Comparison of ENCODE assay signal across 14 cellular contexts in genomic region chr3:3851621-3852323, GRCh38. TPM values are rescaled to one million over a fixed set of nuclear protein-coding genes. Genes with fewer than 3 reads are reported as not detected.
A peak's percentile ranks its signal among the peaks of the same experiment; 100 is the strongest.
DNase-seq lines count a peak whose midpoint lies in the region; ATAC-seq and TF ChIP-seq lines count a peak whose summit lies in the region.
"Had no signal": no experiment of that assay in that cellular context is flagged by ENCODE, and none has a peak within 500 bp of the region (broad histone marks: within the 10 kb centered on the region; RNA-seq: fewer than 3 reads in every experiment).

No MANE protein-coding gene starts in this region.

- in situ Hi-C loops in GM13977 (cut with MboI; ENCODE audit: low pct_unique_long_range_greater_than_20kb, low sequenced_read_pairs, unreplicated experiment) (no loop called here), KBM-7 (cut with MboI; ENCODE audit: low pct_unique_long_range_greater_than_20kb, low sequenced_read_pairs) (no loop called here)

- ATAC-seq in GM19395 (IDR thresholded peaks at IDR 0.05; ENCODE audit: unreplicated experiment) (peak; percentile 77), HG02852 (IDR thresholded peaks at IDR 0.05; ENCODE audit: unreplicated experiment) (peak; percentile 99), HG03571 (IDR thresholded peaks at IDR 0.05; ENCODE audit: unreplicated experiment) (peak; percentile 64)
- ATAC-seq: upper lobe of right lung had no signal

- no peak overlapping the region for H3K4me3 ChIP-seq in prostate gland
- H3K4me3 ChIP-seq: upper lobe of right lung had no signal

- H3K27me3 ChIP-seq in prostate gland (replicated peaks; ENCODE audit: insufficient read depth), result no peaks in the 10 kb centered on the region
- H3K27me3 ChIP-seq: upper lobe of right lung had no signal

- WGBS in prostate gland, result 95% methylated on average over 4 of the region's 4 CpGs

- no peak overlapping the region for H3K4me3 Mint-ChIP-seq in activated CD4-positive, alpha-beta memory T cell treated with anti-CD3 and anti-CD28 coated beads for 36 hours
- H3K4me3 Mint-ChIP-seq: activated CD4-positive, alpha-beta T cell treated with anti-CD3 and anti-CD28 coated beads, Interleukin-2, amount 10 ng/mL, durations not matched to agents 7 days and 5 days; activated naive CD8-positive, alpha-beta T cell treated with anti-CD3 and anti-CD28 coated beads, Interleukin-2, amount 10 ng/mL, durations not matched to agents 7 days and 5 days had no signal

- H3K27ac Mint-ChIP-seq in activated CD4-positive, alpha-beta memory T cell treated with anti-CD3 and anti-CD28 coated beads for 36 hours, result no peak overlapping the region
- H3K27ac Mint-ChIP-seq: activated CD4-positive, alpha-beta T cell treated with anti-CD3 and anti-CD28 coated beads, Interleukin-2, amount 10 ng/mL, durations not matched to agents 7 days and 5 days; activated naive CD8-positive, alpha-beta T cell treated with anti-CD3 and anti-CD28 coated beads, Interleukin-2, amount 10 ng/mL, durations not matched to agents 7 days and 5 days had no signal

- POLR2A ChIA-PET in activated CD4-positive, alpha-beta memory T cell treated with anti-CD3 and anti-CD28 coated beads for 36 hours (lab: Charles Lee), result no interaction called here

- H3K9me3 Mint-ChIP-seq in activated CD4-positive, alpha-beta memory T cell treated with anti-CD3 and anti-CD28 coated beads for 36 hours, result no peaks in the 10 kb centered on the region
- H3K9me3 Mint-ChIP-seq: activated CD4-positive, alpha-beta T cell treated with anti-CD3 and anti-CD28 coated beads, Interleukin-2, amount 10 ng/mL, durations not matched to agents 7 days and 5 days; activated naive CD8-positive, alpha-beta T cell treated with anti-CD3 and anti-CD28 coated beads, Interleukin-2, amount 10 ng/mL, durations not matched to agents 7 days and 5 days had no signal

- no peaks in the 10 kb centered on the region for H3K4me1 Mint-ChIP-seq in activated CD4-positive, alpha-beta memory T cell treated with anti-CD3 and anti-CD28 coated beads for 36 hours (ENCODE audit: low read depth)
- H3K4me1 Mint-ChIP-seq: activated CD4-positive, alpha-beta T cell treated with anti-CD3 and anti-CD28 coated beads, Interleukin-2, amount 10 ng/mL, durations not matched to agents 7 days and 5 days; activated naive CD8-positive, alpha-beta T cell treated with anti-CD3 and anti-CD28 coated beads, Interleukin-2, amount 10 ng/mL, durations not matched to agents 7 days and 5 days had no signal

- no peak for TF ChIP-seq POLR2A in prostate gland (IDR thresholded peaks at IDR 0.05)

- TF ChIP-seq CTCF in GM13977 (IDR thresholded peaks at IDR 0.05; ENCODE audit: extremely low read depth, insufficient read depth, missing control alignments) (no peak), prostate gland (IDR thresholded peaks at IDR 0.05) (no peak)

- no peaks in the 10 kb centered on the region for H3K4me1 ChIP-seq in prostate gland (replicated peaks)
- H3K4me1 ChIP-seq: upper lobe of right lung had no signal

- intact Hi-C loops in activated CD4-positive, alpha-beta memory T cell treated with anti-CD3 and anti-CD28 coated beads for 36 hours (cut with micrococcal nuclease), result no loop called here
- intact Hi-C loops in prostate gland (cut with DNase I), result no loop called here

- no peaks in the 10 kb centered on the region for H3K9me3 ChIP-seq in prostate gland
- H3K9me3 ChIP-seq: upper lobe of right lung had no signal

- no peaks in the 10 kb centered on the region for H3K36me3 Mint-ChIP-seq in activated CD4-positive, alpha-beta memory T cell treated with anti-CD3 and anti-CD28 coated beads for 36 hours
- H3K36me3 Mint-ChIP-seq: activated naive CD8-positive, alpha-beta T cell treated with anti-CD3 and anti-CD28 coated beads, Interleukin-2, amount 10 ng/mL, durations not matched to agents 7 days and 5 days had no signal

- CTCF ChIA-PET in activated CD4-positive, alpha-beta memory T cell treated with anti-CD3 and anti-CD28 coated beads for 36 hours (lab: Charles Lee), result no interaction called here

- no peaks in the 10 kb centered on the region for H3K36me3 ChIP-seq in prostate gland
- H3K36me3 ChIP-seq: upper lobe of right lung had no signal

- no peak overlapping the region for H3K27ac ChIP-seq in prostate gland
- H3K27ac ChIP-seq: upper lobe of right lung had no signal

- no peaks in the 10 kb centered on the region for H3K27me3 Mint-ChIP-seq in activated CD4-positive, alpha-beta memory T cell treated with anti-CD3 and anti-CD28 coated beads for 36 hours
- H3K27me3 Mint-ChIP-seq: activated CD4-positive, alpha-beta T cell treated with anti-CD3 and anti-CD28 coated beads, Interleukin-2, amount 10 ng/mL, durations not matched to agents 7 days and 5 days; activated naive CD8-positive, alpha-beta T cell treated with anti-CD3 and anti-CD28 coated beads, Interleukin-2, amount 10 ng/mL, durations not matched to agents 7 days and 5 days had no signal

- peak; percentile 11 for DNase-seq in GM13977 (ENCODE audit: low spot score)
- DNase-seq in NCI-H1436 treated with DMSO at 0.1 percent for 48 hours (lab: John Stamatoyannopoulos, UW), result no peak
- DNase-seq in KBM-7, result no peak
- DNase-seq in activated CD4-positive, alpha-beta memory T cell treated with anti-CD3 and anti-CD28 coated beads for 36 hours, result no peak
- no peak for DNase-seq in prostate gland (ENCODE audit: low spot score)
- DNase-seq: activated CD4-positive, alpha-beta T cell treated with anti-CD3 and anti-CD28 coated beads, Interleukin-2, amount 10 ng/mL, durations not matched to agents 7 days and 5 days; activated naive CD8-positive, alpha-beta T cell treated with anti-CD3 and anti-CD28 coated beads, Interleukin-2, amount 10 ng/mL, durations not matched to agents 7 days and 5 days; EL; mesenchymal stem cell; NCI-H524; upper lobe of right lung had no signal

RNA-seq across cellular contexts. Expression of gene LRRN1, which starts 52.5 kb away (rescaled TPM):
- under 1 TPM in 1 of 2 experiments, not detected in 1; 0.17 TPM for total RNA-seq in activated CD4-positive, alpha-beta memory T cell treated with anti-CD3 and anti-CD28 coated beads for 36 hours
- total RNA-seq in prostate gland, result 10 to 100 TPM; 11.0 to 58.4 TPM

Comparison
In these comparisons a context has a peak if more than half of its experiments do, and no peak if none do; other contexts are left out.
1. RNA of gene LRRN1, which starts 52.5 kb away (total RNA-seq): 11.0 to 58.4 TPM in prostate gland; 0.17 TPM in activated CD4-positive, alpha-beta memory T cell treated with anti-CD3 and anti-CD28 coated beads for 36 hours; every median in the first group is over 10 times any median in the second.
2. Peak in every context shown above with its lines, with median percentiles within 50 percentile points of each other: ATAC-seq.